Comparison of ENCODE assay signal across 8 cellular contexts in genomic region chr2:100991404-100991773, GRCh38.
"Had no signal": no experiment of that assay in that cellular context is flagged by ENCODE, and none has a peak within 500 bp of the region (broad histone marks: within the 10 kb centered on the region; RNA-seq: fewer than 3 reads in every experiment).

No MANE protein-coding gene starts in this region.

- ATAC-seq: HepG2 had no signal

- H3K9ac ChIP-seq: KMS-11 had no signal

- H3K27ac ChIP-seq: HL-60, KMS-11 had no signal

- DNase-seq: IMR-90, KBM-7, KG1 had no signal

- FAIRE-seq: HepG2, HTR-8/SVneo had no signal

- H3K4me2 ChIP-seq: KMS-11 had no signal

- H3K27ac Mint-ChIP-seq: IgD-negative memory B cell had no signal

- H3K9me3 Mint-ChIP-seq: IgD-negative memory B cell had no signal
